8 cellular contexts compared by ENCODE assay signal in genomic region chr9:297104-297794, GRCh38.
DNase-seq lines count a peak whose midpoint lies in the region; ATAC-seq lines count a peak whose summit lies in the region.

No MANE protein-coding gene starts in this region.

- H3K4me3 Mint-ChIP-seq in activated T-cell treated with anti-CD3 and anti-CD28 coated beads, Interleukin-2, amount 50 U/mL, for 4 hours, result no peak overlapping the region
- peak overlapping the region in 1 of 2 donors; percentile 1 for H3K4me3 Mint-ChIP-seq in stimulated activated naive CD8-positive, alpha-beta T cell treated with anti-CD3 and anti-CD28 coated beads, Interleukin-15, amount 100 ng/mL, for 72 hours

- DNase-seq in activated T-cell treated with anti-CD3 and anti-CD28 coated beads, Interleukin-2, amount 50 U/mL, for 4 hours, result no peak
- no peak for DNase-seq in activated T-cell treated with anti-CD3 and anti-CD28 coated beads, Interleukin-2, amount 50 U/mL, for 48 hours
- peak; percentile 8 for DNase-seq in NAMALWA (ENCODE audit: low spot score)
- DNase-seq in epithelial cell of prostate (ENCODE audit: low read depth, low spot score), result peak; percentile 48
- DNase-seq in stimulated activated naive CD8-positive, alpha-beta T cell treated with anti-CD3 and anti-CD28 coated beads, Interleukin-15, amount 100 ng/mL, for 72 hours, result no peak
- DNase-seq in NCI-H1092 treated with DMSO at 0.1 percent for 48 hours (lab: John Stamatoyannopoulos, UW), result no peak
- DNase-seq in iPS-NIHi11 (ENCODE audit: low spot score), result no peak

- ATAC-seq in activated T-cell treated with anti-CD3 and anti-CD28 coated beads, Interleukin-2, amount 50 U/mL, for 4 hours, result peak; percentile 73 to 80
- ATAC-seq in HG02678 (IDR thresholded peaks at IDR 0.05; ENCODE audit: unreplicated experiment), result peak; percentile 96
- ATAC-seq in stimulated activated naive CD8-positive, alpha-beta T cell treated with anti-CD3 and anti-CD28 coated beads, Interleukin-15, amount 100 ng/mL, for 72 hours, result peak; percentile 88

- H3K36me3 Mint-ChIP-seq in activated T-cell treated with anti-CD3 and anti-CD28 coated beads, Interleukin-2, amount 50 U/mL, for 4 hours (ENCODE audit: insufficient read depth), result peaks cover 54% of the 10 kb centered on the region

- H3K9me3 Mint-ChIP-seq in activated T-cell treated with anti-CD3 and anti-CD28 coated beads, Interleukin-2, amount 50 U/mL, for 4 hours, result no peaks in the 10 kb centered on the region
- no peaks in the 10 kb centered on the region for H3K9me3 Mint-ChIP-seq in stimulated activated naive CD8-positive, alpha-beta T cell treated with anti-CD3 and anti-CD28 coated beads, Interleukin-15, amount 100 ng/mL, for 72 hours

- H3K4me1 Mint-ChIP-seq in activated T-cell treated with anti-CD3 and anti-CD28 coated beads, Interleukin-2, amount 50 U/mL, for 4 hours (ENCODE audit: low read depth), result peaks cover 51% of the 10 kb centered on the region
- H3K4me1 Mint-ChIP-seq in stimulated activated naive CD8-positive, alpha-beta T cell treated with anti-CD3 and anti-CD28 coated beads, Interleukin-15, amount 100 ng/mL, for 72 hours, result peaks cover 39% of the 10 kb centered on the region

- H3K27me3 Mint-ChIP-seq in activated T-cell treated with anti-CD3 and anti-CD28 coated beads, Interleukin-2, amount 50 U/mL, for 4 hours (ENCODE audit: low read depth), result no peaks in the 10 kb centered on the region
- no peaks in the 10 kb centered on the region for H3K27me3 Mint-ChIP-seq in stimulated activated naive CD8-positive, alpha-beta T cell treated with anti-CD3 and anti-CD28 coated beads, Interleukin-15, amount 100 ng/mL, for 72 hours

- H3K27ac ChIP-seq in epithelial cell of prostate, result peak overlapping the region; percentile 18

- H3K27ac Mint-ChIP-seq in stimulated activated naive CD8-positive, alpha-beta T cell treated with anti-CD3 and anti-CD28 coated beads, Interleukin-15, amount 100 ng/mL, for 72 hours, result peak overlapping the region in 1 of 2 donors; percentile 43

Comparison
In these comparisons a context has a peak if more than half of its experiments do, and no peak if none do; other contexts are left out.
1. DNase-seq: peak in NAMALWA (single experiment) and epithelial cell of prostate (single experiment); none in activated T-cell treated with anti-CD3 and anti-CD28 coated beads, Interleukin-2, amount 50 U/mL, for 4 hours (single experiment), activated T-cell treated with anti-CD3 and anti-CD28 coated beads, Interleukin-2, amount 50 U/mL, for 48 hours (0 of 2), stimulated activated naive CD8-positive, alpha-beta T cell treated with anti-CD3 and anti-CD28 coated beads, Interleukin-15, amount 100 ng/mL, for 72 hours (0 of 2), NCI-H1092 treated with DMSO at 0.1 percent for 48 hours (single experiment) and iPS-NIHi11 (single experiment).
2. Peak in every context shown above with its lines, with median percentiles within 50 percentile points of each other: ATAC-seq.